1 cellular context compared by ENCODE assay signal in genomic region chr2:101120124-101120996, GRCh38.
TF ChIP-seq lines count a peak whose summit lies in the region.

No MANE protein-coding gene starts in this region.

TF ChIP-seq in HepG2, 621 proteins besides CTCF, POLR2A, EP300 and RAD21 (continued from another document and continues in another):
- TF ChIP-seq SOX5 (CRISPR knock-in tag; IDR thresholded peaks at IDR 0.05; ENCODE audit: borderline replicate concordance) = peak; percentile 91
- peak; percentile 62; the same call in 1 of the 2 replicates for TF ChIP-seq HNF1B (CRISPR knock-in tag; IDR thresholded peaks at IDR 0.05)
- TF ChIP-seq SYNCRIP (IDR thresholded peaks at IDR 0.05; ENCODE audit: insufficient read depth, low read depth, low read length) = no peak
- TF ChIP-seq MATR3 (CRISPR knock-in tag; IDR thresholded peaks at IDR 0.05) = no peak
- TF ChIP-seq PPARG (CRISPR knock-in tag; conservative IDR thresholded peaks at IDR 0.05) = peak; percentile 81
- 0 out of 2 replicates have a peak, but pooled peaks have one; percentile 53 for TF ChIP-seq SIX1 (CRISPR knock-in tag; IDR thresholded peaks at IDR 0.05; ENCODE audit: borderline replicate concordance)
- 0 out of 2 replicates have a peak, but pooled peaks have one; percentile 86 for TF ChIP-seq ZKSCAN8 (CRISPR knock-in tag; IDR thresholded peaks at IDR 0.05; ENCODE audit: borderline replicate concordance)
- TF ChIP-seq ESRRA (CRISPR knock-in tag; IDR thresholded peaks at IDR 0.05; ENCODE audit: low read depth) = peak; percentile 90
- peak; percentile 88 for TF ChIP-seq ZMYM2 (CRISPR knock-in tag; IDR thresholded peaks at IDR 0.05)
- TF ChIP-seq ZBTB33 (CRISPR knock-in tag; IDR thresholded peaks at IDR 0.05) = peak; percentile 79; the same call in 1 of the 2 replicates
- TF ChIP-seq CAMTA2 (CRISPR knock-in tag; IDR thresholded peaks at IDR 0.05; ENCODE audit: borderline replicate concordance) = no peak
- TF ChIP-seq TP53 (CRISPR knock-in tag; conservative IDR thresholded peaks at IDR 0.05) = no peak
- TF ChIP-seq, protein P1, sequence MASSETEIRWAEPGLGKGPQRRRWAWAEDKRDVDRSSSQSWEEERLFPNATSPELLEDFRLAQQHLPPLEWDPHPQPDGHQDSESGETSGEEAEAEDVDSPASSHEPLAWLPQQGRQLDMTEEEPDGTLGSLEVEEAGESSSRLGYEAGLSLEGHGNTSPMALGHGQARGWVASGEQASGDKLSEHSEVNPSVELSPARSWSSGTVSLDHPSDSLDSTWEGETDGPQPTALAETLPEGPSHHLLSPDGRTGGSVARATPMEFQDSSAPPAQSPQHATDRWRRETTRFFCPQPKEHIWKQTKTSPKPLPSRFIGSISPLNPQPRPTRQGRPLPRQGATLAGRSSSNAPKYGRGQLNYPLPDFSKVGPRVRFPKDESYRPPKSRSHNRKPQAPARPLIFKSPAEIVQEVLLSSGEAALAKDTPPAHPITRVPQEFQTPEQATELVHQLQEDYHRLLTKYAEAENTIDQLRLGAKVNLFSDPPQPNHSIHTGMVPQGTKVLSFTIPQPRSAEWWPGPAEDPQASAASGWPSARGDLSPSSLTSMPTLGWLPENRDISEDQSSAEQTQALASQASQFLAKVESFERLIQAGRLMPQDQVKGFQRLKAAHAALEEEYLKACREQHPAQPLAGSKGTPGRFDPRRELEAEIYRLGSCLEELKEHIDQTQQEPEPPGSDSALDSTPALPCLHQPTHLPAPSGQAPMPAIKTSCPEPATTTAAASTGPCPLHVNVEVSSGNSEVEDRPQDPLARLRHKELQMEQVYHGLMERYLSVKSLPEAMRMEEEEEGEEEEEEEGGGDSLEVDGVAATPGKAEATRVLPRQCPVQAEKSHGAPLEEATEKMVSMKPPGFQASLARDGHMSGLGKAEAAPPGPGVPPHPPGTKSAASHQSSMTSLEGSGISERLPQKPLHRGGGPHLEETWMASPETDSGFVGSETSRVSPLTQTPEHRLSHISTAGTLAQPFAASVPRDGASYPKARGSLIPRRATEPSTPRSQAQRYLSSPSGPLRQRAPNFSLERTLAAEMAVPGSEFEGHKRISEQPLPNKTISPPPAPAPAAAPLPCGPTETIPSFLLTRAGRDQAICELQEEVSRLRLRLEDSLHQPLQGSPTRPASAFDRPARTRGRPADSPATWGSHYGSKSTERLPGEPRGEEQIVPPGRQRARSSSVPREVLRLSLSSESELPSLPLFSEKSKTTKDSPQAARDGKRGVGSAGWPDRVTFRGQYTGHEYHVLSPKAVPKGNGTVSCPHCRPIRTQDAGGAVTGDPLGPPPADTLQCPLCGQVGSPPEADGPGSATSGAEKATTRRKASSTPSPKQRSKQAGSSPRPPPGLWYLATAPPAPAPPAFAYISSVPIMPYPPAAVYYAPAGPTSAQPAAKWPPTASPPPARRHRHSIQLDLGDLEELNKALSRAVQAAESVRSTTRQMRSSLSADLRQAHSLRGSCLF (CRISPR knock-in tag; IDR thresholded peaks at IDR 0.05; ENCODE audit: borderline replicate concordance) = no peak
- TF ChIP-seq ARNT2 (CRISPR knock-in tag; IDR thresholded peaks at IDR 0.05; ENCODE audit: low read depth) = peak; percentile 54; the same call in 1 of the 2 replicates
- TF ChIP-seq, protein P2, sequence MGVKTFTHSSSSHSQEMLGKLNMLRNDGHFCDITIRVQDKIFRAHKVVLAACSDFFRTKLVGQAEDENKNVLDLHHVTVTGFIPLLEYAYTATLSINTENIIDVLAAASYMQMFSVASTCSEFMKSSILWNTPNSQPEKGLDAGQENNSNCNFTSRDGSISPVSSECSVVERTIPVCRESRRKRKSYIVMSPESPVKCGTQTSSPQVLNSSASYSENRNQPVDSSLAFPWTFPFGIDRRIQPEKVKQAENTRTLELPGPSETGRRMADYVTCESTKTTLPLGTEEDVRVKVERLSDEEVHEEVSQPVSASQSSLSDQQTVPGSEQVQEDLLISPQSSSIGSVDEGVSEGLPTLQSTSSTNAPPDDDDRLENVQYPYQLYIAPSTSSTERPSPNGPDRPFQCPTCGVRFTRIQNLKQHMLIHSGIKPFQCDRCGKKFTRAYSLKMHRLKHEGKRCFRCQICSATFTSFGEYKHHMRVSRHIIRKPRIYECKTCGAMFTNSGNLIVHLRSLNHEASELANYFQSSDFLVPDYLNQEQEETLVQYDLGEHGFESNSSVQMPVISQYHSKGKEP (CRISPR knock-in tag; IDR thresholded peaks at IDR 0.05) = no peak
- peak; percentile 93 for TF ChIP-seq ELF3 (CRISPR knock-in tag; IDR thresholded peaks at IDR 0.05)
- peak; percentile 88 for TF ChIP-seq ZNF232 (CRISPR knock-in tag; IDR thresholded peaks at IDR 0.05; ENCODE audit: borderline replicate concordance)
- TF ChIP-seq GABPB1 (CRISPR knock-in tag; IDR thresholded peaks at IDR 0.05) = peak; percentile 18; the same call in 1 of the 2 replicates
- no peak; the same call in 1 of the 2 replicates for TF ChIP-seq MBD4 (IDR thresholded peaks at IDR 0.05; ENCODE audit: borderline replicate concordance, low read length)
- TF ChIP-seq FIP1L1 (IDR thresholded peaks at IDR 0.05; ENCODE audit: borderline replicate concordance, insufficient read depth, low read depth, low read length) = no peak
- TF ChIP-seq NCOA2 (CRISPR knock-in tag; IDR thresholded peaks at IDR 0.05) = peak; percentile 54
- TF ChIP-seq ZFX (CRISPR knock-in tag; IDR thresholded peaks at IDR 0.05; ENCODE audit: low read depth) = peak; percentile 88
- TF ChIP-seq AKAP8 (CRISPR knock-in tag; IDR thresholded peaks at IDR 0.05) = no peak
- TF ChIP-seq POGZ (CRISPR knock-in tag; IDR thresholded peaks at IDR 0.05) = peak; percentile 89
- no peak for TF ChIP-seq LRRFIP1 (CRISPR knock-in tag; conservative IDR thresholded peaks at IDR 0.05)
- TF ChIP-seq ZNF256 (CRISPR knock-in tag; conservative IDR thresholded peaks at IDR 0.05) = no peak
- TF ChIP-seq ZNF530 (CRISPR knock-in tag; IDR thresholded peaks at IDR 0.05; ENCODE audit: low read depth) = no peak
- TF ChIP-seq ZNF446 (CRISPR knock-in tag; IDR thresholded peaks at IDR 0.05) = no peak
- no peak for TF ChIP-seq ZNF20 (CRISPR knock-in tag; IDR thresholded peaks at IDR 0.05)
- no peak for TF ChIP-seq ZNF468 (CRISPR knock-in tag; IDR thresholded peaks at IDR 0.05)
- peak; percentile 53; the same call in 1 of the 2 replicates for TF ChIP-seq ZNF574 (CRISPR knock-in tag; IDR thresholded peaks at IDR 0.05)
- TF ChIP-seq IRF2 (CRISPR knock-in tag; IDR thresholded peaks at IDR 0.05) = no peak; the same call in 1 of the 2 replicates
- no peak for TF ChIP-seq ZNF432 (CRISPR knock-in tag; IDR thresholded peaks at IDR 0.05; ENCODE audit: borderline replicate concordance)
- no peak for TF ChIP-seq TAF15 (IDR thresholded peaks at IDR 0.05; ENCODE audit: low read depth, low read length, poor library complexity, severe bottlenecking)
- no peak for TF ChIP-seq DZIP1 (CRISPR knock-in tag; IDR thresholded peaks at IDR 0.05)
- no peak; the same call in 1 of the 2 replicates for TF ChIP-seq FOXJ3 (CRISPR knock-in tag; IDR thresholded peaks at IDR 0.05; ENCODE audit: borderline replicate concordance)
- TF ChIP-seq, protein P3, sequence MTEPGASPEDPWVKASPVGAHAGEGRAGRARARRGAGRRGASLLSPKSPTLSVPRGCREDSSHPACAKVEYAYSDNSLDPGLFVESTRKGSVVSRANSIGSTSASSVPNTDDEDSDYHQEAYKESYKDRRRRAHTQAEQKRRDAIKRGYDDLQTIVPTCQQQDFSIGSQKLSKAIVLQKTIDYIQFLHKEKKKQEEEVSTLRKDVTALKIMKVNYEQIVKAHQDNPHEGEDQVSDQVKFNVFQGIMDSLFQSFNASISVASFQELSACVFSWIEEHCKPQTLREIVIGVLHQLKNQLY (CRISPR knock-in tag; IDR thresholded peaks at IDR 0.05) = peak; percentile 86
- 0 out of 2 replicates have a peak, but pooled peaks have one; percentile 78 for TF ChIP-seq MXD4 (CRISPR knock-in tag; IDR thresholded peaks at IDR 0.05)
- TF ChIP-seq SPEN (CRISPR knock-in tag; IDR thresholded peaks at IDR 0.05; ENCODE audit: low read depth) = peak; percentile 78
- TF ChIP-seq MTF2 (CRISPR knock-in tag; IDR thresholded peaks at IDR 0.05; ENCODE audit: borderline replicate concordance) = no peak
- no peak for TF ChIP-seq ZNF879 (CRISPR knock-in tag; IDR thresholded peaks at IDR 0.05)
- TF ChIP-seq NR2F1 (CRISPR knock-in tag; IDR thresholded peaks at IDR 0.05) = peak; percentile 75 to 88
- peak; percentile 78 for TF ChIP-seq HNF4A (CRISPR knock-in tag; IDR thresholded peaks at IDR 0.05)
- TF ChIP-seq, protein P4, sequence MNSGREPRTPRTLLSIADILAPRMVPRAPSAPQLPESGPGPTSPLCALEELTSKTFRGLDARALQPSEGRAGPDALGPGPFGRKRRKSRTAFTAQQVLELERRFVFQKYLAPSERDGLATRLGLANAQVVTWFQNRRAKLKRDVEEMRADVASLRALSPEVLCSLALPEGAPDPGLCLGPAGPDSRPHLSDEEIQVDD (CRISPR knock-in tag; IDR thresholded peaks at IDR 0.05; ENCODE audit: borderline replicate concordance) = no peak
- TF ChIP-seq ZNF33B (CRISPR knock-in tag; IDR thresholded peaks at IDR 0.05) = peak; percentile 59; the same call in 1 of the 2 replicates
- TF ChIP-seq ZNF792 (CRISPR knock-in tag; IDR thresholded peaks at IDR 0.05) = peak; percentile 90; the same call in 1 of the 2 replicates
